Comparison of ENCODE assay signal across 8 cellular contexts in genomic region chr7:55254596-55255500, GRCh38.
DNase-seq lines count a peak whose midpoint lies in the region; ATAC-seq and TF ChIP-seq lines count a peak whose summit lies in the region.

No MANE protein-coding gene starts in this region.

- H3K4me3 Mint-ChIP-seq in naive thymus-derived CD4-positive, alpha-beta T cell = peak overlapping the region; percentile 81 to 94 (median 91)

- peak overlapping the region; percentile 94 for H3K4me2 ChIP-seq in PC-3 (ENCODE audit: low read length)

- CTCF ChIA-PET in PC-3 (lab: Charles Lee) = interaction anchor here (0.5 to 2.4 kb wide), 22 partner anchors 9 to 512 kb away, joined by 3 to 24 read pairs (median 4); partner anchors contain the start of gene SEC61G
- CTCF ChIA-PET in naive thymus-derived CD4-positive, alpha-beta T cell (lab: Charles Lee) = interaction anchor here (1.1 to 1.9 kb wide), 6 partner anchors 14 to 495 kb away, joined by 3 to 9 read pairs (median 3); no protein-coding TSS in a partner anchor

- no peak overlapping the region for H3K27ac ChIP-seq in HL-60 (replicated peaks)
- H3K27ac ChIP-seq in PC-3 (ENCODE audit: low read length) = peak overlapping the region; percentile 47
- H3K27ac ChIP-seq in naive thymus-derived CD4-positive, alpha-beta T cell (ENCODE audit: low read depth, low read length) = no peak overlapping the region

- peaks cover 0 to 1% (median 0%) of the 10 kb centered on the region in 11 donors for H3K9me3 Mint-ChIP-seq in naive thymus-derived CD4-positive, alpha-beta T cell

- POLR2A ChIA-PET in PC-3 (lab: Charles Lee; ENCODE audit: unreplicated experiment) = interaction anchor here (0.6 to 0.7 kb wide), 2 partner anchors 104 to 483 kb away, joined by 3 read pairs; no protein-coding TSS in a partner anchor
- POLR2A ChIA-PET in naive thymus-derived CD4-positive, alpha-beta T cell (lab: Charles Lee) = interaction anchor here (1.1 to 1.9 kb wide), 2 partner anchors 111 to 496 kb away, joined by 3 to 5 read pairs; partner anchors contain the start of gene SEC61G

- H3K4me3 ChIP-seq in HL-60 (replicated peaks; ENCODE audit: insufficient read depth, low read length) = no peak overlapping the region
- H3K4me3 ChIP-seq in PC-3 (ENCODE audit: low read length) = peak overlapping the region; percentile 72
- H3K4me3 ChIP-seq in fibroblast of mammary gland (ENCODE audit: control insufficient read depth, low read depth, low read length) = peak overlapping the region; percentile 60
- peak overlapping the region; percentile 58 for H3K4me3 ChIP-seq in naive thymus-derived CD4-positive, alpha-beta T cell (ENCODE audit: low read length)

- peaks cover 0 to 17% (median 7%) of the 10 kb centered on the region in 7 donors for H3K4me1 Mint-ChIP-seq in naive thymus-derived CD4-positive, alpha-beta T cell

- H3K36me3 Mint-ChIP-seq in naive thymus-derived CD4-positive, alpha-beta T cell = no peaks in the 10 kb centered on the region

- peak overlapping the region in 3 of 9 donors; percentile 46 to 80 (median 72) for H3K27ac Mint-ChIP-seq in naive thymus-derived CD4-positive, alpha-beta T cell

- peak; percentile 91 for ATAC-seq in PC-3
- peak; percentile 73 for ATAC-seq in naive thymus-derived CD4-positive, alpha-beta T cell

- H3K27me3 ChIP-seq in HL-60 (ENCODE audit: insufficient read depth, poor library complexity, severe bottlenecking) (peaks cover 27% of the 10 kb centered on the region), PC-3 (ENCODE audit: low read length) (no peaks in the 10 kb centered on the region)
- peaks cover 0 to 3% of the 10 kb centered on the region in 2 donors for H3K27me3 ChIP-seq in naive thymus-derived CD4-positive, alpha-beta T cell (ENCODE audit: control insufficient read depth in 2 of 2, insufficient read depth in 2 of 2, low read length in 2 of 2)

- no peaks in the 10 kb centered on the region for H3K79me2 ChIP-seq in PC-3 (ENCODE audit: low read length)

- H3K27me3 Mint-ChIP-seq in naive thymus-derived CD4-positive, alpha-beta T cell = peaks cover 52 to 66% (median 57%) of the 10 kb centered on the region in 5 donors

- BruUV-seq in PC-3 (replicated peaks; lab: Mats Ljungman, UMichigan) = no TSS peak

- peak; percentile 68 for TF ChIP-seq CTCF in GM20000 (IDR thresholded peaks at IDR 0.05; ENCODE audit: extremely low read depth, missing control alignments)
- TF ChIP-seq CTCF in HL-60 (IDR thresholded peaks at IDR 0.05; ENCODE audit: insufficient read depth, low read length) = peak; percentile 19
- peak; percentile 69 for TF ChIP-seq CTCF in PC-3 (conservative IDR thresholded peaks at IDR 0.05; ENCODE audit: low read depth, low read length)
- no peak for TF ChIP-seq CTCF in fibroblast of mammary gland (conservative IDR thresholded peaks at IDR 0.05; ENCODE audit: control insufficient read depth, insufficient read depth, low read depth, low read length)

- no peaks in the 10 kb centered on the region for H3F3A ChIP-seq in PC-3 (ENCODE audit: low read length, unreplicated experiment)

- no peaks in the 10 kb centered on the region for H3K9me3 ChIP-seq in PC-3 (ENCODE audit: low read length)
- no peaks in the 10 kb centered on the region for H3K9me3 ChIP-seq in naive thymus-derived CD4-positive, alpha-beta T cell (ENCODE audit: control insufficient read depth in 2 of 3, low read length in 3 of 3)

- no peaks in the 10 kb centered on the region for H3K36me3 ChIP-seq in PC-3 (ENCODE audit: low read depth, low read length)
- no peaks in the 10 kb centered on the region for H3K36me3 ChIP-seq in naive thymus-derived CD4-positive, alpha-beta T cell (ENCODE audit: control insufficient read depth in 2 of 3, insufficient read depth in 3 of 3, low read length in 3 of 3)

- H3K4me1 ChIP-seq in PC-3 (ENCODE audit: insufficient read depth, low read length) = peaks cover 9% of the 10 kb centered on the region; the same call in 1 of the 2 replicates
- H3K4me1 ChIP-seq in naive thymus-derived CD4-positive, alpha-beta T cell (ENCODE audit: control insufficient read depth in 2 of 2, insufficient read depth in 2 of 2, low read length in 2 of 2) = peaks cover 0 to 3% of the 10 kb centered on the region in 2 donors

- peak overlapping the region; percentile 83 for H3K9ac ChIP-seq in PC-3 (ENCODE audit: low read length)

- intact Hi-C loops in PC-3 (cut with micrococcal nuclease) = loop anchor here (1.0 to 5.0 kb wide), 9 partner anchors 68 to 482 kb away; no protein-coding TSS in a partner anchor
- intact Hi-C loops in naive thymus-derived CD4-positive, alpha-beta T cell (cut with micrococcal nuclease) = loop anchor here (1.0 to 10.0 kb wide), 5 partner anchors 110 to 498 kb away; partner anchors contain the start of genes LANCL2 (in 2 of the 2) and SEC61G (in 2 of the 2)

- no peaks in the 10 kb centered on the region for H4K20me1 ChIP-seq in PC-3 (ENCODE audit: low read length)

- H2AFZ ChIP-seq in PC-3 (ENCODE audit: low read length) = peak overlapping the region; percentile 98

- DNase-seq in COLO668 (lab: John Stamatoyannopoulos, UW; ENCODE audit: unreplicated experiment) = peak; percentile 71
- DNase-seq in GM20000 (ENCODE audit: low spot score) = peak; percentile 92
- DNase-seq in HL-60 (ENCODE audit: low read depth in 1 of 2, low spot score in 1 of 2) = peak; percentile 5 to 34
- peak; percentile 82 for DNase-seq in PC-3
- peak; percentile 48 to 62 for DNase-seq in activated T-helper 1 cell treated with anti-CD3 and anti-CD28 coated beads, Interleukin-2, amount 50 U/mL, for 16 hours (ENCODE audit: low read depth in 1 of 2, low spot score in 1 of 2)
- DNase-seq in fibroblast of mammary gland (ENCODE audit: low read depth) = peak; percentile 61
- DNase-seq in naive thymus-derived CD4-positive, alpha-beta T cell = peak in 8 of 9 donors; percentile 4 to 86 (median 44)
- DNase-seq in stimulated activated naive CD4-positive, alpha-beta T cell (lab: John Stamatoyannopoulos, UW) = peak in 5 of 6 experiments; percentile 5 to 63 (median 29)

- no peaks in the 10 kb centered on the region for H3K9me2 ChIP-seq in PC-3 (replicated peaks; ENCODE audit: low read length)

Comparison
In these comparisons a context has a peak if more than half of its experiments do, and no peak if none do; other contexts are left out.
1. DNase-seq: peak in every context shown above with its lines; median percentile 92 in GM20000; 82 in PC-3; 71 in COLO668; 61 in fibroblast of mammary gland; 55 in activated T-helper 1 cell treated with anti-CD3 and anti-CD28 coated beads, Interleukin-2, amount 50 U/mL, for 16 hours; 44 in naive thymus-derived CD4-positive, alpha-beta T cell; 29 in stimulated activated naive CD4-positive, alpha-beta T cell; 20 in HL-60.